In the genomic region with DNA sequence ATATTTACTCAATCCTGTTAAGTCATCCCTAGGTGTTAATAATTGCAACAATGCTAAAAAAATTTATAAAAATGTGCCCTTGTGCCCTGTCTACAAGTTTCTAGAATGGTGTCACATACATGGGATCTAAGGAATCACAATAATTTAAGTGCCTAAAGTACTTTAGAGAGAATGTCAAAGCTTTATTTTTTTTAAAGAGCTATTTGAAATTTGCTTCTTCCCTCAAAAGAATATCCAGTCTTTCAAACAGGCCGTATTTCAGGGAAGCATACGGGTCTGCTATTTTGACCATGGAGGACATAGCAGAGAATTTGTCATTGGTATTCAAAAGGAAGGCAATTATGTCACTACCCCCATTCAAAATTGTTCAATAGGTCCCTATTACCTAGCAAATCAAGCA, we compare ENCODE assay signal across 8 cellular contexts.
"Had no signal": no experiment of that assay in that cellular context is flagged by ENCODE, and none has a peak within 500 bp of the region (broad histone marks: within the 10 kb centered on the region; RNA-seq: fewer than 3 reads in every experiment).

No MANE protein-coding gene starts in this region.

- H3K4me1 ChIP-seq: HAP-1 had no signal

- H3K4me3 ChIP-seq: GM23248, HAP-1, K562 had no signal

- H3K27ac Mint-ChIP-seq: HFFc6 had no signal

- H3K9ac ChIP-seq: GM23248 had no signal

- H3K9me3 Mint-ChIP-seq: HFFc6 had no signal

- H3K9me3 ChIP-seq: HAP-1 had no signal

- DNase-seq: GM23248, GOT3, H7, HFFc6, IMR-90 had no signal

- H2AFZ ChIP-seq: GM23248 had no signal

- H3K4me3 Mint-ChIP-seq: HFFc6 had no signal

- ATAC-seq: HCT116, K562 had no signal

- H3K27ac ChIP-seq: GM23248 had no signal
